Comparison of ENCODE assay signal across 18 cellular contexts in the genomic region with DNA sequence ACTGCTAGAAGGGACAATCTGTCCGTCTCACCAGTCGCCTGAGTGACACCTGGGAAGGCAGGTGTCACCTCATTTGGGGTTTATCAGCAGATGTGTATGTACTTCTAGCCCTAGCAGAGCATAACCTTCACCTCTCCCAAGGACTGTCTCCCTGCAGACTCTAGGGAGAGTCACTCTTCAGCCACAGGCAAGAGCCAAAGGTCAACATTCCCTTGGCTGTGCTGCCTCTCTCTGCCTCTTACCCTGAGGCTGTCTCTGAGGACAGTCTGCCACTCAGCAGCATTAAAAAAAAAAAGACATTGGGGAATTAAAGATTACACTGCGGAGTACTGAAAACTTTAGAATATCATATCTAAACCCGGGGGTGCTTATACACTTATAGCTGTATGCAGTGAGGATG.
DNase-seq lines count a peak whose midpoint lies in the region; ATAC-seq and TF ChIP-seq lines count a peak whose summit lies in the region.
"Had no signal": no experiment of that assay in that cellular context is flagged by ENCODE, and none has a peak within 500 bp of the region (broad histone marks: within the 10 kb centered on the region; RNA-seq: fewer than 3 reads in every experiment).

No MANE protein-coding gene starts in this region.

- H3K4me1 ChIP-seq in osteoblast (ENCODE audit: insufficient read depth, low read length), result peaks cover 3% of the 10 kb centered on the region
- H3K4me1 ChIP-seq: BLaER1, HAP-1 had no signal

- no peak overlapping the region for H3K4me3 ChIP-seq in osteoblast (ENCODE audit: insufficient read depth, low read length)
- H3K4me3 ChIP-seq: BLaER1, HAP-1 had no signal

- H3K27ac ChIP-seq in osteoblast (ENCODE audit: low read depth, low read length), result no peak overlapping the region
- H3K27ac ChIP-seq: 22Rv1, BLaER1 had no signal

- no peaks in the 10 kb centered on the region for H3K36me3 ChIP-seq in osteoblast (ENCODE audit: insufficient read depth, low read length)
- H3K36me3 ChIP-seq: BLaER1, HAP-1 had no signal

- no peak overlapping the region for H2AFZ ChIP-seq in osteoblast (ENCODE audit: low read length)

- H3K79me2 ChIP-seq in osteoblast (ENCODE audit: insufficient read depth, low read length), result no peaks in the 10 kb centered on the region

- H3K27me3 ChIP-seq in osteoblast (ENCODE audit: insufficient read depth, low read length), result no peaks in the 10 kb centered on the region
- H3K27me3 ChIP-seq: BLaER1 had no signal

- H3K4me2 ChIP-seq in osteoblast (ENCODE audit: insufficient read depth, low read length), result no peak overlapping the region
- H3K4me2 ChIP-seq: BLaER1 had no signal

- H4K20me1 ChIP-seq in osteoblast (ENCODE audit: insufficient read depth, low read length), result no peaks in the 10 kb centered on the region
- H4K20me1 ChIP-seq: BLaER1 had no signal

- no peak for TF ChIP-seq CTCF in osteoblast (IDR thresholded peaks at IDR 0.05; ENCODE audit: extremely low read depth, low read depth, low read length)

- peak; percentile 3 for DNase-seq in NCI-H2171 treated with DMSO at 0.1 percent for 48 hours (lab: John Stamatoyannopoulos, UW)
- DNase-seq in NCI-H2171 (lab: John Stamatoyannopoulos, UW), result no peak
- DNase-seq in islet precursor cell, result peak; percentile 74
- DNase-seq in osteoblast (ENCODE audit: insufficient read length, low spot score, missing footprints), result peak; percentile 29
- DNase-seq in SHP77 treated with DMSO at 0.1 percent for 48 hours (lab: John Stamatoyannopoulos, UW), result no peak
- no peak for DNase-seq in medulla oblongata (ENCODE audit: extremely low spot score)
- DNase-seq: CD4-positive, alpha-beta T cell; CD8-positive, alpha-beta memory T cell; DMS 273 treated with DMSO at 0.1 percent for 48 hours; DMS79; EL; GF-D8; GOT3; HFFc6 had no signal

- no peak for ATAC-seq in HG02970 (IDR thresholded peaks at IDR 0.05; ENCODE audit: low FRiP score, unreplicated experiment)

- no peaks in the 10 kb centered on the region for H3K9me3 ChIP-seq in osteoblast (ENCODE audit: low read depth, low read length)
- H3K9me3 ChIP-seq: BLaER1, HAP-1 had no signal

Comparison
In these comparisons a context has a peak if more than half of its experiments do, and no peak if none do; other contexts are left out.
1. DNase-seq: peak in NCI-H2171 treated with DMSO at 0.1 percent for 48 hours (single experiment), islet precursor cell (single experiment) and osteoblast (single experiment); none in NCI-H2171 (single experiment), SHP77 treated with DMSO at 0.1 percent for 48 hours (single experiment) and medulla oblongata (single experiment).